ENCODE assay signal across 8 cellular contexts in the genomic region with DNA sequence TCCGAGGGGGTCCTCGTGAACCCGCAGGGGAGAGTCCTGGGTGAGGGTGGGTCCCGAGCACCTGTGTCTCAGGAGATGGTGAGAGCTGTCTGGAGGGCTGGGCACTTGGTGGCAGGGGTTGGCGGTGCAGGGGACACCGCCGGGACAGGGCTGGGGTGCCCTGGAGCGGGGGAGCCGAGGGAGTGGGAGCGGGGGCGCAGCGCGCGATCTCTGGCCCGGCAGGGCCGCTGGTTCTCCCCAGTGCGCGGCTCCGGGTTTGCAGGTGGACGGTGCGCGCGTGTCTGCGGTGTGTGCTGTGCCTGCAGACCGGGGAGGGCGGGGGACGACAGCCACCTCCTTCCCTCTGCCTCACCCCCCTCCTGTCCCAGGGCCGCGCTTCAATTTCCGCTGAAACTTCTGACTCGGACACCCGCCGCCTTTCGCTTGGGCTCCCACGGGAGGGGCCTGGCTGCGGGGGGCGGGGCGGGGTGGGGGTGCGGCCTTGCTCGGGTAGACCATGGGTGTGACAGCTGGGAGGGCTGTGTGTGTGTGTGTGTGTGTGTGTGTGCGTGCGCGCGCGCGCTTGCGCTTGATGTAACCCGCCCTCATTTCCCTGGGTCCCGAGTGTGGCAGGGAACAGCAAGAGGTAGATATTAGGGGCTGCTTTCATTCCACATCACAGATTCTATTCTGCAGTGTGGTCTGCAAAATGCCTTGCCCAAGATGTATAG. TPM values are rescaled to one million over a fixed set of nuclear protein-coding genes. Genes with fewer than 3 reads are reported as not detected.
DNase-seq lines count a peak whose midpoint lies in the region; ATAC-seq and TF ChIP-seq lines count a peak whose summit lies in the region.

No MANE protein-coding gene starts in this region.

- H3K36me3 Mint-ChIP-seq in activated naive CD8-positive, alpha-beta T cell: peaks cover 2% of the 10 kb centered on the region

- peaks cover 19% of the 10 kb centered on the region for H3K4me1 ChIP-seq in DOHH2 (ENCODE audit: control insufficient read depth, low read length)
- peaks cover 21% of the 10 kb centered on the region for H3K4me1 ChIP-seq in KMS-11 (ENCODE audit: low read depth, poor library complexity, severe bottlenecking)
- peaks cover 0 to 7% of the 10 kb centered on the region in 2 experiments; a peak in 1 of 4 replicates for H3K4me1 ChIP-seq in SK-N-SH (ENCODE audit: control insufficient read depth in 1 of 2, insufficient read depth in 2 of 2, low read depth in 1 of 2, low read length in 1 of 2)
- peaks cover 0 to 18% (median 5%) of the 10 kb centered on the region in 12 donors for H3K4me1 ChIP-seq in heart left ventricle

- peak overlapping the region; percentile 89 for H2AFZ ChIP-seq in KMS-11 (ENCODE audit: low read depth)
- peak overlapping the region; percentile 86; the same call in 1 of the 2 replicates for H2AFZ ChIP-seq in SK-N-SH (ENCODE audit: low read depth)

- TF ChIP-seq EP300 in SK-N-SH (IDR thresholded peaks at IDR 0.05; ENCODE audit: borderline replicate concordance in 1 of 2, low read depth in 1 of 2, low read length in 1 of 2): no peak

- H3K4me3 Mint-ChIP-seq in activated naive CD8-positive, alpha-beta T cell: peak overlapping the region; percentile 82

- DNase-seq in SK-N-SH (peak; percentile 88), heart left ventricle (peak; percentile 80 to 87 (median 80)), renal cortical epithelial cell (ENCODE audit: low read depth) (peak; percentile 31), NCI-H1092 (lab: John Stamatoyannopoulos, UW) (no peak)

- TF ChIP-seq CTCF in DOHH2 (IDR thresholded peaks at IDR 0.05; ENCODE audit: low read depth, low read length, poor library complexity, severe bottlenecking) (no peak), KMS-11 (conservative IDR thresholded peaks at IDR 0.05; ENCODE audit: low read depth, low read length) (no peak), SK-N-SH (IDR thresholded peaks at IDR 0.05) (no peak), heart left ventricle (IDR thresholded peaks at IDR 0.05) (no peak)

- intact Hi-C loops in heart left ventricle (cut with DNase I): no loop called here

- peak overlapping the region; percentile 61 for H3K27ac Mint-ChIP-seq in activated naive CD8-positive, alpha-beta T cell

- H3F3A ChIP-seq in DOHH2 (ENCODE audit: control insufficient read depth, insufficient read depth): peaks cover 10% of the 10 kb centered on the region
- no peaks in the 10 kb centered on the region for H3F3A ChIP-seq in SK-N-SH (replicated peaks; ENCODE audit: insufficient read depth)

- TF ChIP-seq POLR2A in heart left ventricle (IDR thresholded peaks at IDR 0.05): no peak

- POLR2A ChIA-PET in SK-N-SH (lab: Yijun Ruan, JAX): interaction anchor here (1.1 to 3.1 kb wide), 5 partner anchors 9 to 50 kb away, joined by 3 to 15 read pairs (median 10); a partner anchor contains a TSS

- WGBS in SK-N-SH (ENCODE audit: low lambda C conversion rate): 8% methylated on average over 16 of the region's 49 CpGs
- 1 to 14% (median 3%) methylated on average over 17 to 49 of the region's 49 CpGs for WGBS in heart left ventricle, 4 donors

- peaks cover 13% of the 10 kb centered on the region for H3K4me1 Mint-ChIP-seq in activated naive CD8-positive, alpha-beta T cell (ENCODE audit: low read depth)

- ATAC-seq in GM21619 (IDR thresholded peaks at IDR 0.05; ENCODE audit: unreplicated experiment) (peak; percentile 62), heart left ventricle (peak; percentile 65 to 94 (median 78))

- H3K4me2 ChIP-seq in DOHH2 (ENCODE audit: low read length) (peak overlapping the region; percentile 69), KMS-11 (peak overlapping the region; percentile 42), SK-N-SH (peak overlapping the region; percentile 84)

- H4K20me1 ChIP-seq in DOHH2 (ENCODE audit: control insufficient read depth, insufficient read depth, low read depth, low read length) (peaks cover 15% of the 10 kb centered on the region; the same call in 1 of the 2 replicates), KMS-11 (ENCODE audit: insufficient read depth) (no peaks in the 10 kb centered on the region), SK-N-SH (ENCODE audit: insufficient read depth) (peaks cover 21% of the 10 kb centered on the region)

- no peaks in the 10 kb centered on the region for H3K9me3 ChIP-seq in DOHH2 (ENCODE audit: control insufficient read depth, insufficient read depth, low read length)
- no peaks in the 10 kb centered on the region for H3K9me3 ChIP-seq in SK-N-SH
- no peaks in the 10 kb centered on the region for H3K9me3 ChIP-seq in heart left ventricle

- H3K4me3 ChIP-seq in DOHH2 (ENCODE audit: low read length) (peak overlapping the region; percentile 83), KMS-11 (IDR thresholded peaks at IDR 0.05; ENCODE audit: insufficient read depth, low read depth, low read length) (no peak overlapping the region), SK-N-SH (ENCODE audit: low read depth in 2 of 2, low read length in 1 of 2) (peak overlapping the region; percentile 73 to 79), heart left ventricle (peak overlapping the region; percentile 47 to 78 (median 67))

- H3K27me3 Mint-ChIP-seq in activated naive CD8-positive, alpha-beta T cell: no peaks in the 10 kb centered on the region

- H3K9me2 ChIP-seq in DOHH2 (replicated peaks; ENCODE audit: control insufficient read depth, low read length) (no peaks in the 10 kb centered on the region), SK-N-SH (no peaks in the 10 kb centered on the region)

- H3K27me3 ChIP-seq in DOHH2 (ENCODE audit: control insufficient read depth, low read length): peaks cover under 1% of the 10 kb centered on the region; the same call in 1 of the 2 replicates
- H3K27me3 ChIP-seq in KMS-11 (ENCODE audit: insufficient read depth, low read depth): no peaks in the 10 kb centered on the region
- H3K27me3 ChIP-seq in SK-N-SH (ENCODE audit: insufficient read depth): no peaks in the 10 kb centered on the region
- H3K27me3 ChIP-seq in heart left ventricle: peaks cover 0 to 13% (median 0%) of the 10 kb centered on the region in 9 donors

- TF ChIP-seq RAD21 in SK-N-SH (IDR thresholded peaks at IDR 0.05; ENCODE audit: low read length): no peak

- H3K79me2 ChIP-seq in DOHH2 (ENCODE audit: control insufficient read depth, low read length): peaks cover 49% of the 10 kb centered on the region
- peaks cover 42% of the 10 kb centered on the region for H3K79me2 ChIP-seq in KMS-11 (ENCODE audit: insufficient read depth, low read depth)
- peaks cover 21% of the 10 kb centered on the region for H3K79me2 ChIP-seq in SK-N-SH (ENCODE audit: insufficient read depth)

- H3K36me3 ChIP-seq in DOHH2 (ENCODE audit: control insufficient read depth, low read length) (peaks cover 18% of the 10 kb centered on the region), KMS-11 (ENCODE audit: insufficient read depth) (no peaks in the 10 kb centered on the region), SK-N-SH (replicated peaks in 1 of 2; ENCODE audit: control insufficient read depth in 1 of 2, insufficient read depth in 2 of 2, low read length in 1 of 2) (peaks cover 2 to 3% of the 10 kb centered on the region in 2 experiments), heart left ventricle (no peaks in the 10 kb centered on the region)

- H3K9ac ChIP-seq in KMS-11 (peak overlapping the region; percentile 75), SK-N-SH (peak overlapping the region; percentile 77)

- CTCF ChIA-PET in SK-N-SH (lab: Yijun Ruan, JAX): interaction anchor here (0.9 to 3.1 kb wide), 4 partner anchors 19 to 50 kb away, joined by 4 to 12 read pairs (median 4); no protein-coding TSS in a partner anchor

- no peaks in the 10 kb centered on the region for H3K9me3 Mint-ChIP-seq in activated naive CD8-positive, alpha-beta T cell (ENCODE audit: low read depth)

- H3K27ac ChIP-seq in DOHH2 (ENCODE audit: low read depth, low read length) (peak overlapping the region; percentile 67), KMS-11 (peak overlapping the region; percentile 67), SK-N-SH (ENCODE audit: low read depth in 2 of 2, low read length in 1 of 2) (peak overlapping the region; percentile 18 to 74), heart left ventricle (peak overlapping the region in 9 of 12 donors; percentile 6 to 75 (median 59))

TF ChIP-seq in SK-N-SH, 30 proteins besides CTCF, POLR2A, EP300 and RAD21 (continues in another document):
- TF ChIP-seq, protein P1, sequence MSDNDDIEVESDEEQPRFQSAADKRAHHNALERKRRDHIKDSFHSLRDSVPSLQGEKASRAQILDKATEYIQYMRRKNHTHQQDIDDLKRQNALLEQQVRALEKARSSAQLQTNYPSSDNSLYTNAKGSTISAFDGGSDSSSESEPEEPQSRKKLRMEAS (IDR thresholded peaks at IDR 0.05; ENCODE audit: low read depth): peak; percentile 64; the same call in 1 of the 2 replicates

RNA-seq across cellular contexts. Expression of a gene that starts 1.2 kb away (rescaled TPM):
- polyA plus RNA-seq in SK-N-SH (2012; rRNA removed) (13.2 and 16.6 TPM in 2 replicates), heart left ventricle (1 to 10 TPM in 1 of 2 donors, under 1 TPM in 1; 0.61 to 5.9 TPM)
- polyA plus RNA-seq in SK-N-SH (2012; cell fraction: cytosol; rRNA removed): 7.2 and 12.0 TPM in 2 replicates
- 14.4 and 14.8 TPM in 2 replicates for polyA plus RNA-seq in SK-N-SH (2012; cell fraction: nucleus; rRNA removed)
- total RNA-seq in heart left ventricle (1 to 10 TPM in 7 of 9 donors, under 1 TPM in 2; 0.47 to 4.9 (median 1.2) TPM), renal cortical epithelial cell (22.0 and 114 TPM in 2 replicates)

RNA-seq across cellular contexts. Expression of a gene that starts 26.4 kb away (rescaled TPM):
- polyA plus RNA-seq in SK-N-SH (2012; rRNA removed): 94.3 and 105 TPM in 2 replicates
- polyA plus RNA-seq in SK-N-SH (2012; cell fraction: cytosol; rRNA removed): 55.2 and 70.2 TPM in 2 replicates
- 264 and 271 TPM in 2 replicates for polyA plus RNA-seq in SK-N-SH (2012; cell fraction: nucleus; rRNA removed)
- total RNA-seq in heart left ventricle: 10 to 100 TPM; 37.0 to 77.7 (median 47.1) TPM
- polyA plus RNA-seq in heart left ventricle: 10 to 100 TPM; 50.6 to 60.9 TPM
- 114 and 166 TPM in 2 replicates for total RNA-seq in renal cortical epithelial cell

RNA-seq across cellular contexts. Expression of a gene that starts 34.8 kb away (rescaled TPM):
- 88.6 and 146 TPM in 2 replicates for polyA plus RNA-seq in SK-N-SH (2012; rRNA removed)
- 54.7 and 100 TPM in 2 replicates for polyA plus RNA-seq in SK-N-SH (2012; cell fraction: cytosol; rRNA removed)
- polyA plus RNA-seq in SK-N-SH (2012; cell fraction: nucleus; rRNA removed): 63.6 and 88.9 TPM in 2 replicates
- 10 to 100 TPM; 13.8 to 49.5 (median 23.4) TPM for total RNA-seq in heart left ventricle
- 10 to 100 TPM; 32.4 to 33.2 TPM for polyA plus RNA-seq in heart left ventricle
- total RNA-seq in renal cortical epithelial cell: 23.8 and 77.9 TPM in 2 replicates

RNA-seq across cellular contexts. Expression of a gene that starts 56.4 kb away (rescaled TPM):
- polyA plus RNA-seq in SK-N-SH (2012; rRNA removed): 7.0 and 11.3 TPM in 2 replicates
- polyA plus RNA-seq in SK-N-SH (2012; cell fraction: cytosol; rRNA removed): 7.9 and 10.8 TPM in 2 replicates
- polyA plus RNA-seq in SK-N-SH (2012; cell fraction: nucleus; rRNA removed): 44.6 and 55.2 TPM in 2 replicates
- 10 to 100 TPM in 7 of 9 donors, 1 to 10 TPM in 2; 6.9 to 19.9 (median 11.5) TPM for total RNA-seq in heart left ventricle
- polyA plus RNA-seq in heart left ventricle: 1 to 10 TPM; 5.4 to 7.2 TPM
- total RNA-seq in renal cortical epithelial cell: 2.6 and 12.7 TPM in 2 replicates
